8 cellular contexts compared by ENCODE assay signal in genomic region chr3:4426782-4427344, GRCh38. TPM values are rescaled to one million over a fixed set of nuclear protein-coding genes. Genes with fewer than 3 reads are reported as not detected.
A peak's percentile ranks its signal among the peaks of the same experiment; 100 is the strongest.
DNase-seq lines count a peak whose midpoint lies in the region; ATAC-seq, FAIRE-seq and TF ChIP-seq lines count a peak whose summit lies in the region.

No MANE protein-coding gene starts in this region.

- FAIRE-seq in frontal cortex (lab: Jason Lieb, UNC), result no peak

- H3K36me3 ChIP-seq in cardiac muscle cell (no peaks in the 10 kb centered on the region), right atrium auricular region (no peaks in the 10 kb centered on the region), left lung (peaks cover 0 to 5% of the 10 kb centered on the region in 2 donors), prostate gland (no peaks in the 10 kb centered on the region)

- ATAC-seq in HG02884 (IDR thresholded peaks at IDR 0.05; ENCODE audit: unreplicated experiment), result peak; percentile 74
- ATAC-seq in left lung, result peak; percentile 90

- H3K27me3 ChIP-seq in cardiac muscle cell, result no peaks in the 10 kb centered on the region
- no peaks in the 10 kb centered on the region for H3K27me3 ChIP-seq in right atrium auricular region
- H3K27me3 ChIP-seq in left lung, result no peaks in the 10 kb centered on the region
- no peaks in the 10 kb centered on the region for H3K27me3 ChIP-seq in prostate gland (replicated peaks; ENCODE audit: insufficient read depth)

- intact Hi-C loops in left lung (cut with DNase I), result no loop called here
- intact Hi-C loops in prostate gland (cut with DNase I), result no loop called here

- H3K4me3 ChIP-seq in cardiac muscle cell, result no peak overlapping the region
- no peak overlapping the region for H3K4me3 ChIP-seq in right atrium auricular region
- no peak overlapping the region for H3K4me3 ChIP-seq in left lung
- no peak overlapping the region for H3K4me3 ChIP-seq in prostate gland

- no peak for TF ChIP-seq POLR2A in prostate gland (IDR thresholded peaks at IDR 0.05)

- H3K9me3 ChIP-seq in cardiac muscle cell (ENCODE audit: low read depth), result no peaks in the 10 kb centered on the region
- no peaks in the 10 kb centered on the region for H3K9me3 ChIP-seq in right atrium auricular region
- H3K9me3 ChIP-seq in left lung, result peaks cover 0 to 4% of the 10 kb centered on the region in 2 donors
- H3K9me3 ChIP-seq in prostate gland, result no peaks in the 10 kb centered on the region

- in situ Hi-C loops in SK-MEL-5 (cut with HindIII; ENCODE audit: low pct_unique_long_range_greater_than_20kb, low sequenced_read_pairs), result no loop called here

- 13% methylated on average over 4 of the region's 4 CpGs for WGBS in prostate gland

- no peak for TF ChIP-seq CTCF in cardiac muscle cell (IDR thresholded peaks at IDR 0.05; ENCODE audit: low read depth, low read length)
- TF ChIP-seq CTCF in right atrium auricular region (IDR thresholded peaks at IDR 0.05), result no peak
- no peak for TF ChIP-seq CTCF in left lung (IDR thresholded peaks at IDR 0.05)
- no peak for TF ChIP-seq CTCF in prostate gland (IDR thresholded peaks at IDR 0.05)

- H3K4me1 ChIP-seq in cardiac muscle cell (ENCODE audit: low read depth) (peaks cover 7% of the 10 kb centered on the region), right atrium auricular region (peaks cover 0 to 16% of the 10 kb centered on the region in 2 donors), left lung (peaks cover 0 to 6% of the 10 kb centered on the region in 2 donors), prostate gland (replicated peaks) (no peaks in the 10 kb centered on the region)

- DNase-seq in cardiac muscle cell (ENCODE audit: low read depth in 1 of 2, low spot score in 1 of 2) (peak; percentile 51 to 92), right atrium auricular region (ENCODE audit: low spot score) (no peak), SK-MEL-5 (ENCODE audit: low read depth, low spot score) (peak; percentile 68), left lung (no peak), D341Med (ENCODE audit: low spot score) (no peak), frontal cortex (ENCODE audit: low spot score in 2 of 2) (no peak), prostate gland (ENCODE audit: low spot score) (no peak)

- no peak overlapping the region for H3K27ac ChIP-seq in cardiac muscle cell
- no peak overlapping the region for H3K27ac ChIP-seq in right atrium auricular region
- H3K27ac ChIP-seq in left lung, result peak overlapping the region; percentile 5 to 43
- H3K27ac ChIP-seq in prostate gland, result no peak overlapping the region

RNA-seq across cellular contexts. Expression of gene SUMF1, which starts 40.2 kb away (rescaled TPM):
- total RNA-seq in cardiac muscle cell (29.9 and 37.7 TPM in 2 replicates), right atrium auricular region (10 to 100 TPM; 12.1 to 22.6 TPM), left lung (10 to 100 TPM; 34.3 to 43.9 TPM), frontal cortex (25.7 TPM), prostate gland (10 to 100 TPM; 58.5 to 59.1 TPM)
- 21.8 and 23.5 TPM in 2 replicates for polyA plus RNA-seq in cardiac muscle cell
- 70.5 and 78.2 TPM in 2 replicates for total RNA-seq in SK-MEL-5 (2014; rRNA removed; shearing (Covaris generic))
- 105 and 106 TPM in 2 replicates for polyA plus RNA-seq in SK-MEL-5 (2015; cell fraction: cytosol; rRNA removed)
- polyA plus RNA-seq in SK-MEL-5 (2015; cell fraction: nucleus; rRNA removed), result 11.5 and 16.2 TPM in 2 replicates

Comparison
In these comparisons a context has a peak if more than half of its experiments do, and no peak if none do; other contexts are left out.
1. DNase-seq: peak in cardiac muscle cell (2 of 2) and SK-MEL-5 (single experiment); none in right atrium auricular region (single experiment), left lung (0 of 2), D341Med (single experiment), frontal cortex (0 of 2) and prostate gland (single experiment).
2. H3K27ac ChIP-seq: peak in left lung (2 of 2); none in cardiac muscle cell (single experiment), right atrium auricular region (0 of 2) and prostate gland (0 of 2).